ENCODE assay signal across 8 cellular contexts in the genomic region with DNA sequence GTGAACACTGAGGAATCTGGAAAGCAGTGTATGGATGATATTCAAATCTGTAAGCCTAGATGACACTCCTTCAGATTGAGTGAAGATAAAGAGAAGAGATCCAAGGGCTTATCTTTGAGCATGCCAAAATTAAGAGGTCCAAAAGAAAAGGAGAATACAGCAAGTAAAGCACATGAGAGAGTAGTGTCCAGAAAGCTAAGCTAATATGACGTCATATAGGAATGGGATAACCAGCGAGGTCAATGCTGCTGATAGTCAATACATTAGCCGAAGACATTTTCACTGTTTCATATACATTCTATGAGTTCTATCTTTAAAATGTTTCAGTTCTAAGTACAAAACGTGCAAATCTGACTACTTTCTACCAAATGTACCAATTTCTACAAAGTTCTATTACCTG.
"Had no signal": no experiment of that assay in that cellular context is flagged by ENCODE, and none has a peak within 500 bp of the region (broad histone marks: within the 10 kb centered on the region; RNA-seq: fewer than 3 reads in every experiment).

No MANE protein-coding gene starts in this region.

- DNase-seq: IMR-90, Karpas-422, KBM-7, KG1 had no signal

- H3K27ac ChIP-seq: HL-60, KMS-11 had no signal

- H3K4me3 ChIP-seq: K562 had no signal

- FAIRE-seq: HTR-8/SVneo, K562 had no signal

- H3K4me2 ChIP-seq: KMS-11 had no signal

- ATAC-seq: K562 had no signal

- H3K9ac ChIP-seq: KMS-11 had no signal
